Comparison of ENCODE assay signal across 13 cellular contexts in the genomic region with DNA sequence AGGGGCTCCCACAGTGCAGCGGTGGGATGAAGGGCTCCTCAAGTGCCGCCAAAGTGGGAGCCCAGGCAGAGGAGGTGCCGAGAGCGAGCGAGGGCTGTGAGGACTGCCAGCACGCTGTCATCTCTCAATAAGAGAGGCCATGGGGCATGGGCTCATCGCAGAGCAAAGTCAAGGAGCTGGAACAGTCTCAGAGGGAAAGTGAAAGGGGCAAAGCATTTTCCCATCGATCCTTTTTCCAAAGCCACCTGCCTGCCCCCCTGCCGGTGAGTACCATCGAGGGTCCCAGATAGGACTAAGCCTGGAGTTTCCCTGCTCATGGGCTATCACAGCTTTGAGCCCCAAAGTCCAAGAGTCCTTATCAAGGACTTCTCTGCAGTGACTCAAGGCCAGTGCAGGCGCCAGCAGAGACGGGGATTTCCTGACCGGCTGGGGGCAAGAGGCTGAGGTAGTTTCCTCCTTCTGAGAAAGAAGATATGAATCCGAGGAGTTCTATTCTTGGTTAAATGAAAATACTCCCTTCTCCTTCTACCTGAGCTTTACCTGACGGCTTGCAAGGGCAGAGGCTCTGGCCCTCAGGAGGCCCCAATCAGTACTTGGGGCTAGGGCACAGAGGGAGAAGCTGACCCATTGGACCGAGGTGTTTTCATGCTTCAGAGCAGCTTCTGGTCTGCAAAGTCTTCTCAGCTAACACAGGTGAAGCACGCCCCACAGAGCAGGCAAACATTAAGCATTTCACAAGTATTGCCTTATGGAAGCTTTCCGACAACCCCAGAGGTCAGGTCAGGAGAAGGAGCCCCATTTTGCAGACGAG. TPM values are rescaled to one million over a fixed set of nuclear protein-coding genes. Genes with fewer than 3 reads are reported as not detected.
DNase-seq lines count a peak whose midpoint lies in the region; ATAC-seq and TF ChIP-seq lines count a peak whose summit lies in the region.
"Had no signal": no experiment of that assay in that cellular context is flagged by ENCODE, and none has a peak within 500 bp of the region (broad histone marks: within the 10 kb centered on the region; RNA-seq: fewer than 3 reads in every experiment).

No MANE protein-coding gene starts in this region.

- H3K4me1 ChIP-seq in KMS-11 (ENCODE audit: low read depth, poor library complexity, severe bottlenecking), result peaks cover 8% of the 10 kb centered on the region

- H2AFZ ChIP-seq in KMS-11 (ENCODE audit: low read depth), result peak overlapping the region; percentile 11; the same call in 1 of the 2 replicates

- H3K4me2 ChIP-seq in KMS-11, result no peak overlapping the region

- H3K9ac ChIP-seq in KMS-11, result no peak overlapping the region

- peak; percentile 9 for DNase-seq in stimulated activated naive CD4-positive, alpha-beta T cell treated with Interleukin-2 at 50 U/mL for 16 hours (lab: John Stamatoyannopoulos, UW)
- no peak for DNase-seq in stimulated activated naive CD4-positive, alpha-beta T cell (lab: John Stamatoyannopoulos, UW)
- peak; percentile 66 for DNase-seq in dermis blood vessel endothelial cell
- DNase-seq in amygdala (lab: John Stamatoyannopoulos, UW), result no peak
- DNase-seq in activated naive CD4-positive, alpha-beta T cell (lab: John Stamatoyannopoulos, UW), result no peak
- DNase-seq in SKM-1 (lab: John Stamatoyannopoulos, UW; ENCODE audit: unreplicated experiment), result no peak
- DNase-seq: CD4-positive, alpha-beta T cell; effector CD8-positive, alpha-beta T cell; NCI-H1436; SHP77 treated with DMSO at 0.1 percent for 48 hours had no signal

- no peaks in the 10 kb centered on the region for H3K27me3 ChIP-seq in KMS-11 (ENCODE audit: insufficient read depth, low read depth)

- no peak overlapping the region for H3K27ac ChIP-seq in KMS-11

- TF ChIP-seq CTCF in KMS-11 (conservative IDR thresholded peaks at IDR 0.05; ENCODE audit: low read depth, low read length), result no peak

- no peak overlapping the region for H3K4me3 ChIP-seq in KMS-11 (IDR thresholded peaks at IDR 0.05; ENCODE audit: insufficient read depth, low read depth, low read length)

- H4K20me1 ChIP-seq in KMS-11 (ENCODE audit: insufficient read depth), result no peaks in the 10 kb centered on the region

- ATAC-seq in HG03520 (IDR thresholded peaks at IDR 0.05; ENCODE audit: unreplicated experiment), result no peak

- no peaks in the 10 kb centered on the region for H3K79me2 ChIP-seq in KMS-11 (ENCODE audit: insufficient read depth, low read depth)

- no peaks in the 10 kb centered on the region for H3K36me3 ChIP-seq in KMS-11 (ENCODE audit: insufficient read depth)

RNA-seq across cellular contexts. Expression of gene ETV7, which starts 22.6 kb away (rescaled TPM):
- total RNA-seq in dermis blood vessel endothelial cell, result 0.09 and 0.17 TPM in 2 replicates

RNA-seq across cellular contexts. Expression of gene BNIP5, which starts 28.2 kb away (rescaled TPM):
- not detected in 2 replicates for total RNA-seq in dermis blood vessel endothelial cell
- total RNA-seq: CD4-positive, alpha-beta T cell; omental fat pad had no signal

Comparison
In these comparisons a context has a peak if more than half of its experiments do, and no peak if none do; other contexts are left out.
1. DNase-seq: peak in stimulated activated naive CD4-positive, alpha-beta T cell treated with Interleukin-2 at 50 U/mL for 16 hours (single experiment) and dermis blood vessel endothelial cell (single experiment); none in stimulated activated naive CD4-positive, alpha-beta T cell (0 of 6), amygdala (0 of 56), activated naive CD4-positive, alpha-beta T cell (0 of 4) and SKM-1 (single experiment).